Comparison of ENCODE assay signal across 28 cellular contexts in the genomic region with DNA sequence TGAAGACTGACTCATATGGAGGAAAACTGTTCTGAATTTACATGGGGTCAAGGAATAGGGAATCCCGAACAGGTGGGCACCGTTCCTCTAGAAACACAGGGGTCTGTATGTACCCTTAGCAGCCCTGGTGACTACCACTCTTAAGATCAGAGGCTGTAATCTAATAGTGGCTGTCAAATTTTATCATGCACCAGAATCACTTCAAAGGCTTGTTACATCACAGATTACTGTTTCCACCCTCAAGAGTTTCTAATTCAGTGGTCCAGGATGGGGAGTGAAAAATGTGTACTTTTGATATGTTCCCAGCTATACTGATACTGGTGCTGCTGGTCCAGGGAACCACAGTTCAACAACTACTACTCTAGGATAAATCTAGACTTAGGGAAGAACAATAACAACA.
"Had no signal": no experiment of that assay in that cellular context is flagged by ENCODE, and none has a peak within 500 bp of the region (broad histone marks: within the 10 kb centered on the region; RNA-seq: fewer than 3 reads in every experiment).

No MANE protein-coding gene starts in this region.

- H3K9me3 Mint-ChIP-seq: activated naive CD4-positive, alpha-beta T cell treated with anti-CD3 and anti-CD28 coated beads, Interleukin-2, amount 10 ng/mL, durations not matched to agents 7 days and 5 days; mesothelial cell of epicardium; stimulated activated memory B cell treated with anti-CD40 and anti-IgM and Interleukin-4, amounts not matched to agents 10 μg/mL and 1 μg/mL and 100 μg/mL, for 72 hours had no signal

- H3K36me3 ChIP-seq: pancreas, prostate gland had no signal

- H3K27ac ChIP-seq: body of pancreas, esophagus muscularis mucosa, heart right ventricle, pancreas, prostate gland, skin epidermis, suprapubic skin, tibial artery, upper lobe of right lung had no signal

- H3K4me3 ChIP-seq: body of pancreas, esophagus muscularis mucosa, heart right ventricle, pancreas, prostate gland, skin epidermis, suprapubic skin, tibial artery, upper lobe of right lung had no signal

- H3K4me3 Mint-ChIP-seq: activated naive CD4-positive, alpha-beta T cell treated with anti-CD3 and anti-CD28 coated beads, Interleukin-2, amount 10 ng/mL, durations not matched to agents 7 days and 5 days; mesothelial cell of epicardium; naive thymus-derived CD4-positive, alpha-beta T cell; stimulated activated memory B cell treated with anti-CD40 and anti-IgM and Interleukin-4, amounts not matched to agents 10 μg/mL and 1 μg/mL and 100 μg/mL, for 72 hours; T-helper 17 cell had no signal

- H3K27ac Mint-ChIP-seq: activated naive CD4-positive, alpha-beta T cell treated with anti-CD3 and anti-CD28 coated beads, Interleukin-2, amount 10 ng/mL, durations not matched to agents 7 days and 5 days; mesothelial cell of epicardium; naive thymus-derived CD4-positive, alpha-beta T cell; stimulated activated memory B cell treated with anti-CD40 and anti-IgM and Interleukin-4, amounts not matched to agents 10 μg/mL and 1 μg/mL and 100 μg/mL, for 72 hours; T-helper 17 cell had no signal

- H3K27me3 ChIP-seq: body of pancreas, esophagus muscularis mucosa, heart right ventricle, pancreas, suprapubic skin, tibial artery, upper lobe of right lung had no signal

- H3K4me1 ChIP-seq: body of pancreas, pancreas, prostate gland, suprapubic skin, upper lobe of right lung had no signal

- H3K9me3 ChIP-seq: body of pancreas, esophagus muscularis mucosa, heart right ventricle, pancreas, prostate gland, suprapubic skin, tibial artery, upper lobe of right lung had no signal

- H3K27me3 Mint-ChIP-seq: activated naive CD4-positive, alpha-beta T cell treated with anti-CD3 and anti-CD28 coated beads, Interleukin-2, amount 10 ng/mL, durations not matched to agents 7 days and 5 days; naive thymus-derived CD4-positive, alpha-beta T cell; stimulated activated memory B cell treated with anti-CD40 and anti-IgM and Interleukin-4, amounts not matched to agents 10 μg/mL and 1 μg/mL and 100 μg/mL, for 72 hours; T-helper 17 cell had no signal

- ATAC-seq: body of pancreas; heart right ventricle; naive thymus-derived CD4-positive, alpha-beta T cell; pancreas; sciatic nerve; stimulated activated memory B cell treated with anti-CD40 and anti-IgM and Interleukin-4, amounts not matched to agents 10 μg/mL and 1 μg/mL and 100 μg/mL, for 72 hours; T-helper 17 cell; upper lobe of right lung had no signal

- FAIRE-seq: colon, pancreas had no signal

- DNase-seq: activated CD4-positive, alpha-beta T cell treated with anti-CD3 and anti-CD28 coated beads, Interleukin-2, amount 50 U/mL, for 1 hour; activated CD4-positive, CD25-positive, alpha-beta regulatory T cell treated with anti-CD3 and anti-CD28 coated beads, Interleukin-2, amount 50 U/mL, for 72 hours; activated CD8-positive, alpha-beta memory T cell treated with anti-CD3 and anti-CD28 coated beads for 24 hours; activated gamma-delta T cell; activated naive CD4-positive, alpha-beta T cell treated with anti-CD3 and anti-CD28 coated beads, Interleukin-2, amount 10 ng/mL, durations not matched to agents 7 days and 5 days; aorta; body of pancreas; dermis blood vessel endothelial cell; effector CD4-positive, alpha-beta T cell; foreskin melanocyte; heart right ventricle; naive thymus-derived CD4-positive, alpha-beta T cell; pancreas; retina; stimulated activated CD4-positive, alpha-beta T cell treated with anti-CD3 and anti-CD28 coated beads, Interleukin-12 subunit alpha, Interleukin-12 subunit beta, amount 100 ng/mL, for 4 hours; stimulated activated CD4-positive, alpha-beta T cell treated with anti-CD3 and anti-CD28 coated beads, Interleukin-4, amount 100 ng/mL, for 4 hours; stimulated activated CD8-positive, alpha-beta memory T cell treated with anti-CD3 and anti-CD28 coated beads, Interleukin-4, amount 100 ng/mL, for 48 hours; T-helper 17 cell; tibial artery; upper lobe of right lung had no signal

- H3K4me1 Mint-ChIP-seq: activated naive CD4-positive, alpha-beta T cell treated with anti-CD3 and anti-CD28 coated beads, Interleukin-2, amount 10 ng/mL, durations not matched to agents 7 days and 5 days; mesothelial cell of epicardium had no signal
